ENCODE assay signal across 2 cellular contexts in the genomic region with DNA sequence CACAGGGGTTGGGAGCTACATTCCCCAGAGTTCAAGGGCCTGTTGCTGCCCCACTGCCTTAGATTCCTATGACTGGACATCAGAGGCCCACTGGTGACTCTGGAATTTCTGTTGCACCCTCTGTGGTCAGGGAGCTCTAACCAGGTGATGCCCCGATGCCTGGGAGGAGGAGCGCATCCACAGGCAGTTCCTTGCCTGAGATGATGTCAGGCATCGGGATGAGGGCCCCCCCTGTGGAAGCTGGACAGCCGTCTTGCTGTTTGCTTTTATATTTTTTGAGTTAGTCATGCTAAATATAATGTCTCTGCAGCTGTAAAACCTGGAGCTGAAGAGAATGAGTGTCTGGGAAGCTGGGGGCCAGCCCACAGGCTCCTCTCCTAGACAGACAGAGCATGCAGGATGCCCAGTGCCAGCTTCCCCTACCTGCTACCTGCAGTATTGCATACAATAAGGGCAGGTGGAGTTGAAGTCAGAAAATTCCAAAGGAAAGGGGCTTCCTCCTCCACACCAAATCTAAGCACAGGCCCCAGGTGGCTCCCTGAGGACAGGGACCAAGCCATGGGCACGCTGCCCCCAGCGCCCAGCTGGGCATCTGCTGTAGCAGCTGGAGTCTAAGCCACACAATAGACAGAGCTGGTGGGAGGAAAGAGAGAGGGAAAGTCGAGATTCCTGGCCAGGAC.
TF ChIP-seq lines count a peak whose summit lies in the region.

No MANE protein-coding gene starts in this region.

TF ChIP-seq in HCT116, 20 proteins besides CTCF, POLR2A, EP300 and RAD21 (continued from another document):
- TF ChIP-seq ZNF274 (IDR thresholded peaks at IDR 0.05; ENCODE audit: low read depth, low read length) (no peak), POLR2AphosphoS5 (IDR thresholded peaks at IDR 0.05; ENCODE audit: low read depth, low read length) (no peak), EGR1 (IDR thresholded peaks at IDR 0.05; ENCODE audit: low read depth) (no peak), ZFX (IDR thresholded peaks at IDR 0.05) (no peak), FOSL1 (IDR thresholded peaks at IDR 0.05; ENCODE audit: low read depth) (no peak)
- TF ChIP-seq, protein P1, sequence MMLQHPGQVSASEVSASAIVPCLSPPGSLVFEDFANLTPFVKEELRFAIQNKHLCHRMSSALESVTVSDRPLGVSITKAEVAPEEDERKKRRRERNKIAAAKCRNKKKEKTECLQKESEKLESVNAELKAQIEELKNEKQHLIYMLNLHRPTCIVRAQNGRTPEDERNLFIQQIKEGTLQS (IDR thresholded peaks at IDR 0.05), result no peak
- TF ChIP-seq, protein P2, sequence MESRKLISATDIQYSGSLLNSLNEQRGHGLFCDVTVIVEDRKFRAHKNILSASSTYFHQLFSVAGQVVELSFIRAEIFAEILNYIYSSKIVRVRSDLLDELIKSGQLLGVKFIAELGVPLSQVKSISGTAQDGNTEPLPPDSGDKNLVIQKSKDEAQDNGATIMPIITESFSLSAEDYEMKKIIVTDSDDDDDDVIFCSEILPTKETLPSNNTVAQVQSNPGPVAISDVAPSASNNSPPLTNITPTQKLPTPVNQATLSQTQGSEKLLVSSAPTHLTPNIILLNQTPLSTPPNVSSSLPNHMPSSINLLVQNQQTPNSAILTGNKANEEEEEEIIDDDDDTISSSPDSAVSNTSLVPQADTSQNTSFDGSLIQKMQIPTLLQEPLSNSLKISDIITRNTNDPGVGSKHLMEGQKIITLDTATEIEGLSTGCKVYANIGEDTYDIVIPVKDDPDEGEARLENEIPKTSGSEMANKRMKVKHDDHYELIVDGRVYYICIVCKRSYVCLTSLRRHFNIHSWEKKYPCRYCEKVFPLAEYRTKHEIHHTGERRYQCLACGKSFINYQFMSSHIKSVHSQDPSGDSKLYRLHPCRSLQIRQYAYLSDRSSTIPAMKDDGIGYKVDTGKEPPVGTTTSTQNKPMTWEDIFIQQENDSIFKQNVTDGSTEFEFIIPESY (IDR thresholded peaks at IDR 0.05; ENCODE audit: extremely low read depth, insufficient replicate concordance, low read length), result no peak

TF ChIP-seq in WTC11, 78 proteins besides CTCF, POLR2A, EP300 and RAD21:
- TF ChIP-seq, protein P3, sequence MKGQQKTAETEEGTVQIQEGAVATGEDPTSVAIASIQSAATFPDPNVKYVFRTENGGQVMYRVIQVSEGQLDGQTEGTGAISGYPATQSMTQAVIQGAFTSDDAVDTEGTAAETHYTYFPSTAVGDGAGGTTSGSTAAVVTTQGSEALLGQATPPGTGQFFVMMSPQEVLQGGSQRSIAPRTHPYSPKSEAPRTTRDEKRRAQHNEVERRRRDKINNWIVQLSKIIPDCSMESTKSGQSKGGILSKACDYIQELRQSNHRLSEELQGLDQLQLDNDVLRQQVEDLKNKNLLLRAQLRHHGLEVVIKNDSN (CRISPR knock-in tag; IDR thresholded peaks at IDR 0.05), result no peak
- no peak for TF ChIP-seq TEAD1 (CRISPR knock-in tag; IDR thresholded peaks at IDR 0.05)
- no peak for TF ChIP-seq IRF2 (CRISPR knock-in tag; IDR thresholded peaks at IDR 0.05; ENCODE audit: borderline replicate concordance, low read depth)
- no peak for TF ChIP-seq NR1H2 (CRISPR knock-in tag; IDR thresholded peaks at IDR 0.05)
- TF ChIP-seq ZNF423 (CRISPR knock-in tag; IDR thresholded peaks at IDR 0.05), result peak; percentile 42; the same call in 1 of the 2 replicates
